In the genomic region with DNA sequence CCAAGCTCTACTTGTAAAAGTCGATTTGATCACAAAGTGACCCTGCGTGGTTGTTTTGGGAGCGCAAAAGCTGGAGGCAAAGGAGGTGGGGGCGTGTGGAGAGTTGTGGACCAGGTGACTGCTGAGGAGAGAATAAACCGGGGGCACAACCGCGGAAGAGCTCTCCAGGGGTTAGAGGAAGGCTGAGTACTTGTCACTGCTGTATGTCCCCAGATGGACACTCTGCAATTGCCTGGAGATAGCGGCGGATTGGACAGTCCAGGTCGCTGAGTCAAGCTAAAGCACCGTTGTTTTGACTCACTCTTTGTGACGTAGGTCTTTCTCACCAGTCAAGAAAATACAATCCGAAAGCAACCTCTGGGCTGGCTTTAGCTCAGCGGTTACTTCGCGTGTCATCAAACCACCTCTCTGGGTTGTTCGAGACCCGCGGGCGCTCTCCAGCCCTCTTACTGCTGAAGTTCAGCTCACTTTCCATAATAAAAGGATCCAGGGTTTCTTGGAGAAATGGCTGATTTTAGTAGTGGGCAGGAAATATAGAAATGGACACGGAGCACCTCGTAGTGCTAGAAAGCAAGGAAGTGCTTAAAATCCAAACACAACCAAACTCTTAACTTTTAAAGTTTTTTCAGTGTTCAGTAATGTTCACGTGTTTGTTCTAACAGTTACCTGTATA, we compare ENCODE assay signal across 1 cellular context.
A peak's percentile ranks its signal among the peaks of the same experiment; 100 is the strongest.
TF ChIP-seq lines count a peak whose summit lies in the region.

No MANE protein-coding gene starts in this region.

TF ChIP-seq in K562, 482 proteins besides CTCF, POLR2A, EP300 and RAD21 (continued from another document and continues in another):
- TF ChIP-seq, protein P1, sequence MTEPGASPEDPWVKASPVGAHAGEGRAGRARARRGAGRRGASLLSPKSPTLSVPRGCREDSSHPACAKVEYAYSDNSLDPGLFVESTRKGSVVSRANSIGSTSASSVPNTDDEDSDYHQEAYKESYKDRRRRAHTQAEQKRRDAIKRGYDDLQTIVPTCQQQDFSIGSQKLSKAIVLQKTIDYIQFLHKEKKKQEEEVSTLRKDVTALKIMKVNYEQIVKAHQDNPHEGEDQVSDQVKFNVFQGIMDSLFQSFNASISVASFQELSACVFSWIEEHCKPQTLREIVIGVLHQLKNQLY (CRISPR knock-in tag; conservative IDR thresholded peaks at IDR 0.05) = no peak
- TF ChIP-seq HIVEP1 (CRISPR knock-in tag; IDR thresholded peaks at IDR 0.05) = no peak
- TF ChIP-seq BMI1 (IDR thresholded peaks at IDR 0.05; ENCODE audit: low read length) = no peak
- no peak for TF ChIP-seq ZFP1 (CRISPR knock-in tag; IDR thresholded peaks at IDR 0.05)
- TF ChIP-seq CBFB (CRISPR knock-in tag; IDR thresholded peaks at IDR 0.05) = no peak
- no peak for TF ChIP-seq ZNF282 (CRISPR knock-in tag; IDR thresholded peaks at IDR 0.05)
- TF ChIP-seq EHMT2 (IDR thresholded peaks at IDR 0.05) = peak; percentile 91
- TF ChIP-seq ZNF583 (CRISPR knock-in tag; IDR thresholded peaks at IDR 0.05) = no peak
- peak; percentile 5; the same call in 1 of the 2 replicates for TF ChIP-seq SMARCC2 (IDR thresholded peaks at IDR 0.05; ENCODE audit: low read depth)
- TF ChIP-seq, protein P2, sequence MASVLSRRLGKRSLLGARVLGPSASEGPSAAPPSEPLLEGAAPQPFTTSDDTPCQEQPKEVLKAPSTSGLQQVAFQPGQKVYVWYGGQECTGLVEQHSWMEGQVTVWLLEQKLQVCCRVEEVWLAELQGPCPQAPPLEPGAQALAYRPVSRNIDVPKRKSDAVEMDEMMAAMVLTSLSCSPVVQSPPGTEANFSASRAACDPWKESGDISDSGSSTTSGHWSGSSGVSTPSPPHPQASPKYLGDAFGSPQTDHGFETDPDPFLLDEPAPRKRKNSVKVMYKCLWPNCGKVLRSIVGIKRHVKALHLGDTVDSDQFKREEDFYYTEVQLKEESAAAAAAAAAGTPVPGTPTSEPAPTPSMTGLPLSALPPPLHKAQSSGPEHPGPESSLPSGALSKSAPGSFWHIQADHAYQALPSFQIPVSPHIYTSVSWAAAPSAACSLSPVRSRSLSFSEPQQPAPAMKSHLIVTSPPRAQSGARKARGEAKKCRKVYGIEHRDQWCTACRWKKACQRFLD (CRISPR knock-in tag; IDR thresholded peaks at IDR 0.05) = no peak; the same call in 1 of the 2 replicates
- TF ChIP-seq XRCC5 (IDR thresholded peaks at IDR 0.05; ENCODE audit: low read depth, low read length) = peak; percentile 94
- no peak for TF ChIP-seq ELF4 (CRISPR knock-in tag; IDR thresholded peaks at IDR 0.05)
- TF ChIP-seq ZNF224 (CRISPR knock-in tag; IDR thresholded peaks at IDR 0.05) = no peak
- TF ChIP-seq, protein P3, sequence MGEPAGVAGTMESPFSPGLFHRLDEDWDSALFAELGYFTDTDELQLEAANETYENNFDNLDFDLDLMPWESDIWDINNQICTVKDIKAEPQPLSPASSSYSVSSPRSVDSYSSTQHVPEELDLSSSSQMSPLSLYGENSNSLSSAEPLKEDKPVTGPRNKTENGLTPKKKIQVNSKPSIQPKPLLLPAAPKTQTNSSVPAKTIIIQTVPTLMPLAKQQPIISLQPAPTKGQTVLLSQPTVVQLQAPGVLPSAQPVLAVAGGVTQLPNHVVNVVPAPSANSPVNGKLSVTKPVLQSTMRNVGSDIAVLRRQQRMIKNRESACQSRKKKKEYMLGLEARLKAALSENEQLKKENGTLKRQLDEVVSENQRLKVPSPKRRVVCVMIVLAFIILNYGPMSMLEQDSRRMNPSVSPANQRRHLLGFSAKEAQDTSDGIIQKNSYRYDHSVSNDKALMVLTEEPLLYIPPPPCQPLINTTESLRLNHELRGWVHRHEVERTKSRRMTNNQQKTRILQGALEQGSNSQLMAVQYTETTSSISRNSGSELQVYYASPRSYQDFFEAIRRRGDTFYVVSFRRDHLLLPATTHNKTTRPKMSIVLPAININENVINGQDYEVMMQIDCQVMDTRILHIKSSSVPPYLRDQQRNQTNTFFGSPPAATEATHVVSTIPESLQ (CRISPR knock-in tag; IDR thresholded peaks at IDR 0.05) = peak; percentile 28; the same call in 1 of the 2 replicates
- peak; percentile 31; the same call in 1 of the 2 replicates for TF ChIP-seq ZNF24 (IDR thresholded peaks at IDR 0.05)
- no peak for TF ChIP-seq HCFC1 (IDR thresholded peaks at IDR 0.05; ENCODE audit: low read depth, low read length)
- TF ChIP-seq PCBP1 (IDR thresholded peaks at IDR 0.05; ENCODE audit: low read depth, low read length, poor library complexity, severe bottlenecking) = no peak
- TF ChIP-seq NCOA2 (IDR thresholded peaks at IDR 0.05; ENCODE audit: partially characterized antibody in 2 of 2) = peak in 1 of 2 experiments; percentile 93
- TF ChIP-seq MEF2A (IDR thresholded peaks at IDR 0.05; ENCODE audit: control insufficient read depth, low read depth, low read length) = 0 out of 2 replicates have a peak, but pooled peaks have one; percentile 25
- no peak; the same call in 1 of the 2 replicates for TF ChIP-seq MYBL2 (IDR thresholded peaks at IDR 0.05; ENCODE audit: low read depth)
- TF ChIP-seq MYBL2 (CRISPR knock-in tag; IDR thresholded peaks at IDR 0.05; ENCODE audit: borderline replicate concordance) = no peak
- TF ChIP-seq NFYB (IDR thresholded peaks at IDR 0.05; ENCODE audit: extremely low read depth, insufficient read length) = no peak
- TF ChIP-seq CHCHD3 (CRISPR knock-in tag; IDR thresholded peaks at IDR 0.05) = no peak
- peak; percentile 54; the same call in 1 of the 2 replicates for TF ChIP-seq STAT5A (IDR thresholded peaks at IDR 0.05; ENCODE audit: borderline replicate concordance, low read length)
- no peak; the same call in 1 of the 2 replicates for TF ChIP-seq SMAD4 (CRISPR knock-in tag; conservative IDR thresholded peaks at IDR 0.05)
- TF ChIP-seq ZNF311 (CRISPR knock-in tag; IDR thresholded peaks at IDR 0.05) = no peak
- no peak for TF ChIP-seq TAF15 (IDR thresholded peaks at IDR 0.05; ENCODE audit: low read depth, low read length)
- no peak for TF ChIP-seq HDGF (IDR thresholded peaks at IDR 0.05)
- no peak for TF ChIP-seq HMG20B (CRISPR knock-in tag; IDR thresholded peaks at IDR 0.05)
- no peak for TF ChIP-seq ZBTB8A (IDR thresholded peaks at IDR 0.05; ENCODE audit: partially characterized antibody)
- peak; percentile 71; the same call in 1 of the 2 replicates for TF ChIP-seq ZNF263 (CRISPR knock-in tag; IDR thresholded peaks at IDR 0.05; ENCODE audit: borderline replicate concordance)
- TF ChIP-seq, protein P4, sequence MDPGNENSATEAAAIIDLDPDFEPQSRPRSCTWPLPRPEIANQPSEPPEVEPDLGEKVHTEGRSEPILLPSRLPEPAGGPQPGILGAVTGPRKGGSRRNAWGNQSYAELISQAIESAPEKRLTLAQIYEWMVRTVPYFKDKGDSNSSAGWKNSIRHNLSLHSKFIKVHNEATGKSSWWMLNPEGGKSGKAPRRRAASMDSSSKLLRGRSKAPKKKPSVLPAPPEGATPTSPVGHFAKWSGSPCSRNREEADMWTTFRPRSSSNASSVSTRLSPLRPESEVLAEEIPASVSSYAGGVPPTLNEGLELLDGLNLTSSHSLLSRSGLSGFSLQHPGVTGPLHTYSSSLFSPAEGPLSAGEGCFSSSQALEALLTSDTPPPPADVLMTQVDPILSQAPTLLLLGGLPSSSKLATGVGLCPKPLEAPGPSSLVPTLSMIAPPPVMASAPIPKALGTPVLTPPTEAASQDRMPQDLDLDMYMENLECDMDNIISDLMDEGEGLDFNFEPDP (CRISPR knock-in tag; IDR thresholded peaks at IDR 0.05) = no peak
- TF ChIP-seq RNF2 (IDR thresholded peaks at IDR 0.05) = 0 out of 2 replicates have a peak, but pooled peaks have one; percentile 32
- no peak for TF ChIP-seq NEUROD1 (IDR thresholded peaks at IDR 0.05; ENCODE audit: borderline replicate concordance, low read depth, low read length, partially characterized antibody)
- no peak for TF ChIP-seq ZNF133 (CRISPR knock-in tag; IDR thresholded peaks at IDR 0.05)
- no peak for TF ChIP-seq TCFL5 (CRISPR knock-in tag; conservative IDR thresholded peaks at IDR 0.05)
- no peak for TF ChIP-seq PTRF (tag; IDR thresholded peaks at IDR 0.05)
- TF ChIP-seq, protein P5, sequence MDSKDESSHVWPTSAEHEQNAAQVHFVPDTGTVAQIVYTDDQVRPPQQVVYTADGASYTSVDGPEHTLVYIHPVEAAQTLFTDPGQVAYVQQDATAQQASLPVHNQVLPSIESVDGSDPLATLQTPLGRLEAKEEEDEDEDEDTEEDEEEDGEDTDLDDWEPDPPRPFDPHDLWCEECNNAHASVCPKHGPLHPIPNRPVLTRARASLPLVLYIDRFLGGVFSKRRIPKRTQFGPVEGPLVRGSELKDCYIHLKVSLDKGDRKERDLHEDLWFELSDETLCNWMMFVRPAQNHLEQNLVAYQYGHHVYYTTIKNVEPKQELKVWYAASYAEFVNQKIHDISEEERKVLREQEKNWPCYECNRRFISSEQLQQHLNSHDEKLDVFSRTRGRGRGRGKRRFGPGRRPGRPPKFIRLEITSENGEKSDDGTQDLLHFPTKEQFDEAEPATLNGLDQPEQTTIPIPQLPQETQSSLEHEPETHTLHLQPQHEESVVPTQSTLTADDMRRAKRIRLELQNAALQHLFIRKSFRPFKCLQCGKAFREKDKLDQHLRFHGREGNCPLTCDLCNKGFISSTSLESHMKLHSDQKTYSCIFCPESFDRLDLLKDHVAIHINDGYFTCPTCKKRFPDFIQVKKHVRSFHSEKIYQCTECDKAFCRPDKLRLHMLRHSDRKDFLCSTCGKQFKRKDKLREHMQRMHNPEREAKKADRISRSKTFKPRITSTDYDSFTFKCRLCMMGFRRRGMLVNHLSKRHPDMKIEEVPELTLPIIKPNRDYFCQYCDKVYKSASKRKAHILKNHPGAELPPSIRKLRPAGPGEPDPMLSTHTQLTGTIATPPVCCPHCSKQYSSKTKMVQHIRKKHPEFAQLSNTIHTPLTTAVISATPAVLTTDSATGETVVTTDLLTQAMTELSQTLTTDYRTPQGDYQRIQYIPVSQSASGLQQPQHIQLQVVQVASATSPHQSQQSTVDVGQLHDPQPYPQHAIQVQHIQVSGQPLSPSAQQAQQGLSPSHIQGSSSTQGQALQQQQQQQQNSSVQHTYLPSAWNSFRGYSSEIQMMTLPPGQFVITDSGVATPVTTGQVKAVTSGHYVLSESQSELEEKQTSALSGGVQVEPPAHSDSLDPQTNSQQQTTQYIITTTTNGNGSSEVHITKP (IDR thresholded peaks at IDR 0.05; ENCODE audit: partially characterized antibody) = peak; percentile 18
- no peak for TF ChIP-seq RBM34 (IDR thresholded peaks at IDR 0.05; ENCODE audit: borderline replicate concordance, insufficient read depth, low read length)
- TF ChIP-seq IFI16 (CRISPR knock-in tag; IDR thresholded peaks at IDR 0.05) = no peak
- no peak for TF ChIP-seq ELF2 (CRISPR knock-in tag; IDR thresholded peaks at IDR 0.05)
- no peak for TF ChIP-seq ZNF778 (CRISPR knock-in tag; IDR thresholded peaks at IDR 0.05)
- TF ChIP-seq, protein P6, sequence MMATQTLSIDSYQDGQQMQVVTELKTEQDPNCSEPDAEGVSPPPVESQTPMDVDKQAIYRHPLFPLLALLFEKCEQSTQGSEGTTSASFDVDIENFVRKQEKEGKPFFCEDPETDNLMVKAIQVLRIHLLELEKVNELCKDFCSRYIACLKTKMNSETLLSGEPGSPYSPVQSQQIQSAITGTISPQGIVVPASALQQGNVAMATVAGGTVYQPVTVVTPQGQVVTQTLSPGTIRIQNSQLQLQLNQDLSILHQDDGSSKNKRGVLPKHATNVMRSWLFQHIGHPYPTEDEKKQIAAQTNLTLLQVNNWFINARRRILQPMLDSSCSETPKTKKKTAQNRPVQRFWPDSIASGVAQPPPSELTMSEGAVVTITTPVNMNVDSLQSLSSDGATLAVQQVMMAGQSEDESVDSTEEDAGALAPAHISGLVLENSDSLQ (IDR thresholded peaks at IDR 0.05) = peak; percentile 87
- TF ChIP-seq, protein P7, sequence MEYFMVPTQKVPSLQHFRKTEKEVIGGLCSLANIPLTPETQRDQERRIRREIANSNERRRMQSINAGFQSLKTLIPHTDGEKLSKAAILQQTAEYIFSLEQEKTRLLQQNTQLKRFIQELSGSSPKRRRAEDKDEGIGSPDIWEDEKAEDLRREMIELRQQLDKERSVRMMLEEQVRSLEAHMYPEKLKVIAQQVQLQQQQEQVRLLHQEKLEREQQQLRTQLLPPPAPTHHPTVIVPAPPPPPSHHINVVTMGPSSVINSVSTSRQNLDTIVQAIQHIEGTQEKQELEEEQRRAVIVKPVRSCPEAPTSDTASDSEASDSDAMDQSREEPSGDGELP (CRISPR knock-in tag; IDR thresholded peaks at IDR 0.05; ENCODE audit: borderline replicate concordance) = peak; percentile 88
- TF ChIP-seq SRSF9 (IDR thresholded peaks at IDR 0.05; ENCODE audit: borderline replicate concordance, low read depth, low read length) = no peak
- TF ChIP-seq, protein P8, sequence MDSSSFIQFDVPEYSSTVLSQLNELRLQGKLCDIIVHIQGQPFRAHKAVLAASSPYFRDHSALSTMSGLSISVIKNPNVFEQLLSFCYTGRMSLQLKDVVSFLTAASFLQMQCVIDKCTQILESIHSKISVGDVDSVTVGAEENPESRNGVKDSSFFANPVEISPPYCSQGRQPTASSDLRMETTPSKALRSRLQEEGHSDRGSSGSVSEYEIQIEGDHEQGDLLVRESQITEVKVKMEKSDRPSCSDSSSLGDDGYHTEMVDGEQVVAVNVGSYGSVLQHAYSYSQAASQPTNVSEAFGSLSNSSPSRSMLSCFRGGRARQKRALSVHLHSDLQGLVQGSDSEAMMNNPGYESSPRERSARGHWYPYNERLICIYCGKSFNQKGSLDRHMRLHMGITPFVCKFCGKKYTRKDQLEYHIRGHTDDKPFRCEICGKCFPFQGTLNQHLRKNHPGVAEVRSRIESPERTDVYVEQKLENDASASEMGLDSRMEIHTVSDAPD (CRISPR knock-in tag; IDR thresholded peaks at IDR 0.05) = no peak
- no peak for TF ChIP-seq SREBF2 (CRISPR knock-in tag; IDR thresholded peaks at IDR 0.05)
- TF ChIP-seq SETDB1 (IDR thresholded peaks at IDR 0.05; ENCODE audit: low read length) = peak; percentile 58
- TF ChIP-seq CBX5 (IDR thresholded peaks at IDR 0.05; ENCODE audit: borderline replicate concordance, low read depth) = no peak
- no peak for TF ChIP-seq NFXL1 (CRISPR knock-in tag; IDR thresholded peaks at IDR 0.05)
